1 cellular context compared by ENCODE assay signal in the genomic region with DNA sequence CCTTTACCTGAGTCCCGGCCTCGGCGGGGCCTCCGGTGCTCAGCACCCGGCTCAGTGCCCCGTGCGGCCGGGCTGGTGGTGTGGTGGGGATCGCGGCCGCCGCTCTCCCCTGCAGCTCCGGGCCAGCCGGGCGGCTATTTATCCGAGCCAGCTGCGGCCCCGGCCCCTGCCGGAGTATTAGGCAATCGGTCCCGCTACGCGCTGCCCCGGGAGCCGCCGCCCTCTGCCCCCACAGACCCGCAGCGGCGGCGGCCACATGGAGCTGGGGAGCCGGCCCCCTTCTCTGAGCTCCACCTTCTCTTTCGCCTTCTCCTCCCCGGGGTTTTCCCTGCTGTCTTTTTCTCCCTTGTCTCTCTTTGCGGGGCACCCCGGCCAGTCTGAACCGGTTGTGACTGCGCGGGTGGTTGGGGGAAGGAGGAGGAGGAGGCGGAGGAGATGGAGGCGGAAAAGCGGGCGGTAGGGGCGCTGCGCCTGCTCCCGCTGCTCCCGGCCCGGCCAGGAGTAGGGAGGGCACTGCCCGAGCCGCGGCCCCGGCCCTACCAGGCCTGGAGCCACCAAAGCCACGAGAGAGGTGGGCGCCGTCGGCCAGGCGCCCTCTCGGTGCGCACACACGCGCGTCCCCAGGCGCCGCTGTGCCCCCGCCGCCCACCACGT.
TF ChIP-seq lines count a peak whose summit lies in the region.

Gene SLC16A9, minus strand, starts transcription at position 379 of the 654 bp plus-strand sequence. CDS start 25,559 bp downstream, outside the sequence.

TF ChIP-seq in endothelial cell of umbilical vein, 7 proteins besides CTCF, POLR2A, EP300 and RAD21:
- TF ChIP-seq EZH2 (IDR thresholded peaks at IDR 0.05; ENCODE audit: borderline replicate concordance, low read depth, low read length, severe bottlenecking) (no peak), FOS (IDR thresholded peaks at IDR 0.05; ENCODE audit: borderline replicate concordance, insufficient read depth, low read length) (no peak), GATA2 (IDR thresholded peaks at IDR 0.05; ENCODE audit: insufficient read depth, insufficient read length, low read depth, low read length) (no peak), MYC (IDR thresholded peaks at IDR 0.05; ENCODE audit: low read depth, low read length) (no peak), POLR2AphosphoS5 (IDR thresholded peaks at IDR 0.05; ENCODE audit: insufficient read depth, low read depth, low read length) (no peak), JUN (IDR thresholded peaks at IDR 0.05; ENCODE audit: borderline replicate concordance, insufficient read depth, insufficient read length, low read depth) (no peak)
- TF ChIP-seq, protein P1, sequence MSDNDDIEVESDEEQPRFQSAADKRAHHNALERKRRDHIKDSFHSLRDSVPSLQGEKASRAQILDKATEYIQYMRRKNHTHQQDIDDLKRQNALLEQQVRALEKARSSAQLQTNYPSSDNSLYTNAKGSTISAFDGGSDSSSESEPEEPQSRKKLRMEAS (IDR thresholded peaks at IDR 0.05; ENCODE audit: insufficient read depth, insufficient read length): no peak
TF ChIP-seq in endothelial cell of umbilical vein: peak in this region for 0.
